8 cellular contexts compared by ENCODE assay signal in the genomic region with DNA sequence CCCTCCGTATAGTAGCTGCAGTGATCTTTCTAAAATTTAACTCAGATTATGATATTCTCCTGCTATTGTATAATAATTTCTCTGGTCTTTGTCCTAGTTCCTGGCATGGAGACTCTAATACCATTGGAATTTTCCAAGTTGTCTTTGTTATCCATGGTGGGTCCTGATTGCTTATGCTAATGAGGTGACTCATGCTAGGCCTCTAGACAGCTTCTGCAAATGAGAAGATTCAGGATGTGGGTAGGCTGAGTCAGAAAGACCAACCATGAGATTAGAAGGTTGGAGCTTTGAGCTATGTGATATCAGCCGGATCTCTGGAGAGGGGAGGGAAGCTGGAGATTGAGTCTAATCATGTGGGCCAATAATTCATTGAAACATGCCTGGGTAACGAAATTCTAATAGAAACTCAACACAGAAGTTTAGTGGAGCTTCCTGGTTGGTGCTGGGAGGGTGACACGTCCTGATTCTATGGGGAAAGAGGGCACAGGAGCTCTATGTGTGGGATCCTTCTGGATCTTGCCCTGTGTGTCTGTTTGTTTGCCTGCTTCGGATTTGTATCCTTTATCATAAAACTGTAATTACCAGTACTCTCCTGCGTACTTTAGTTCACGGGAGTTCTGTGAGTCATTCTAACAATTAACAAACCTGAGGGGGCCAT.
A peak's percentile ranks its signal among the peaks of the same experiment; 100 is the strongest.
DNase-seq lines count a peak whose midpoint lies in the region; ATAC-seq and TF ChIP-seq lines count a peak whose summit lies in the region.

No MANE protein-coding gene starts in this region.

- intact Hi-C loops in sigmoid colon (cut with DNase I) (no loop called here), ovary (cut with DNase I) (no loop called here)

- DNase-seq in HCEC 1CT (peak; percentile 99), SJSA1 (ENCODE audit: low read depth in 1 of 2, low spot score in 2 of 2) (peak; percentile 92 to 99), epithelial cell of esophagus (ENCODE audit: low read depth) (peak; percentile 94), mesenteric fat pad (ENCODE audit: low spot score) (no peak), sigmoid colon (no peak), ovary (no peak)
- DNase-seq in stimulated activated CD4-positive, alpha-beta T cell treated with anti-CD3 and anti-CD28 coated beads, Interleukin-4, amount 100 ng/mL, for 24 hours, result peak; percentile 30

- 32 to 71% methylated on average over 7 of the region's 7 CpGs for WGBS in sigmoid colon, 2 donors
- WGBS in ovary, 3 donors, result 70 to 83% (median 76%) methylated on average over 7 of the region's 7 CpGs

- no peaks in the 10 kb centered on the region for H3K27me3 ChIP-seq in SJSA1 (replicated peaks)
- no peaks in the 10 kb centered on the region for H3K27me3 ChIP-seq in sigmoid colon
- no peaks in the 10 kb centered on the region for H3K27me3 ChIP-seq in ovary

- no peak for TF ChIP-seq EP300 in sigmoid colon (IDR thresholded peaks at IDR 0.05)
- no peak for TF ChIP-seq EP300 in ovary (IDR thresholded peaks at IDR 0.05)

- TF ChIP-seq CTCF in epithelial cell of esophagus (IDR thresholded peaks at IDR 0.05; ENCODE audit: insufficient read depth, low read depth, low read length, missing control alignments), result no peak
- TF ChIP-seq CTCF in sigmoid colon (IDR thresholded peaks at IDR 0.05), result no peak
- TF ChIP-seq CTCF in ovary (IDR thresholded peaks at IDR 0.05), result no peak

- no peaks in the 10 kb centered on the region for H3K9me3 ChIP-seq in SJSA1 (replicated peaks)
- no peaks in the 10 kb centered on the region for H3K9me3 ChIP-seq in sigmoid colon
- no peaks in the 10 kb centered on the region for H3K9me3 ChIP-seq in ovary

- H3K4me3 ChIP-seq in SJSA1, result no peak overlapping the region
- H3K4me3 ChIP-seq in epithelial cell of esophagus (ENCODE audit: low read length), result no peak overlapping the region
- no peak overlapping the region for H3K4me3 ChIP-seq in sigmoid colon
- no peak overlapping the region for H3K4me3 ChIP-seq in ovary

- H3K4me1 ChIP-seq in SJSA1 (replicated peaks) (peaks cover 54% of the 10 kb centered on the region), sigmoid colon (no peaks in the 10 kb centered on the region), ovary (ENCODE audit: insufficient read depth) (no peaks in the 10 kb centered on the region)

- peak overlapping the region; percentile 98 for H3K27ac ChIP-seq in SJSA1
- H3K27ac ChIP-seq in sigmoid colon, result no peak overlapping the region
- H3K27ac ChIP-seq in ovary, result no peak overlapping the region

- no peak for ATAC-seq in GM19463 (IDR thresholded peaks at IDR 0.05; ENCODE audit: unreplicated experiment)

- H3K36me3 ChIP-seq in SJSA1 (no peaks in the 10 kb centered on the region), sigmoid colon (no peaks in the 10 kb centered on the region), ovary (no peaks in the 10 kb centered on the region)

- TF ChIP-seq POLR2A in sigmoid colon (IDR thresholded peaks at IDR 0.05) (no peak), ovary (IDR thresholded peaks at IDR 0.05) (no peak)

Comparison
In these comparisons a context has a peak if more than half of its experiments do, and no peak if none do; other contexts are left out.
1. DNase-seq: peak in HCEC 1CT (single experiment), SJSA1 (2 of 2), epithelial cell of esophagus (single experiment) and stimulated activated CD4-positive, alpha-beta T cell treated with anti-CD3 and anti-CD28 coated beads, Interleukin-4, amount 100 ng/mL, for 24 hours (single experiment); none in mesenteric fat pad (single experiment), sigmoid colon (single experiment) and ovary (0 of 5).